In the genomic region with DNA sequence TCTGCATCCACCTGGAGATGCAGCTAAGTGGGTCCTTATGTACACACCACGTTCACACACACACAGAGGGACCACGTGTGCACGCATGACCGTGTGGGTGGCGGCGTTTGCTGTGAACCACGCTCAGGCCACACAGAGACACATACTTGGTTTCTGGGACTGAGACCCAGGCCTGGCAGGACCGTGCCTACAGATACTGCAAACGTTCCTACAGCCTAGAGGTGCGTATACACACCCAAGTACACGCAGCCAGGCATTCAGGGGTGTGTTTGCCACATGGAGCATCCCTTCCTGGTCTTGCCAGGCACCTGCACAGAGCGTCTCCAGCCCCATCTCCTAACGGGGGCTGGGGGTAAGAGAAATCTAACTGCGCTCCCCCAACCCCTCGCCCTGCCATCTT, we compare ENCODE assay signal across 25 cellular contexts. TPM values are rescaled to one million over a fixed set of nuclear protein-coding genes. Genes with fewer than 3 reads are reported as not detected.
"Had no signal": no experiment of that assay in that cellular context is flagged by ENCODE, and none has a peak within 500 bp of the region (broad histone marks: within the 10 kb centered on the region; RNA-seq: fewer than 3 reads in every experiment).

No MANE protein-coding gene starts in this region.

- H3K27ac ChIP-seq: adrenal gland, ascending aorta, cardiac muscle cell, foreskin keratinocyte, left lung, lower lobe of right lung, uterus had no signal

- H3K36me3 ChIP-seq: cardiac muscle cell, uterus had no signal

- H3K27me3 Mint-ChIP-seq: activated naive CD8-positive, alpha-beta T cell treated with anti-CD3 and anti-CD28 coated beads for 36 hours; stimulated activated memory B cell treated with anti-CD40 and anti-IgM and Interleukin-4, amounts not matched to agents 10 μg/mL and 1 μg/mL and 100 μg/mL, for 72 hours; stimulated activated naive CD8-positive, alpha-beta T cell treated with anti-CD3 and anti-CD28 coated beads, Interleukin-15, amount 100 ng/mL, for 72 hours; type B pancreatic cell had no signal

- H3K27me3 ChIP-seq: adrenal gland, ascending aorta, cardiac muscle cell, foreskin keratinocyte, left lung, uterus had no signal

- H3K36me3 Mint-ChIP-seq: activated naive CD8-positive, alpha-beta T cell treated with anti-CD3 and anti-CD28 coated beads for 36 hours; natural killer cell; type B pancreatic cell had no signal

- H3K9me3 Mint-ChIP-seq: activated naive CD4-positive, alpha-beta T cell treated with anti-CD3 and anti-CD28 coated beads for 36 hours; activated naive CD8-positive, alpha-beta T cell treated with anti-CD3 and anti-CD28 coated beads for 36 hours; brain; natural killer cell; stimulated activated memory B cell treated with anti-CD40 and anti-IgM and Interleukin-4, amounts not matched to agents 10 μg/mL and 1 μg/mL and 100 μg/mL, for 72 hours; stimulated activated naive CD8-positive, alpha-beta T cell treated with anti-CD3 and anti-CD28 coated beads, Interleukin-15, amount 100 ng/mL, for 72 hours; T-helper 2 cell treated with Interferon-gamma antibody and Interleukin-4, amounts not matched to agents 5 μg/mL and 100 μg/mL, for 36 hours; type B pancreatic cell had no signal

- H3K4me1 ChIP-seq: adrenal gland, ascending aorta, foreskin keratinocyte, left lung, lower lobe of right lung, uterus had no signal

- H3K4me3 Mint-ChIP-seq: activated naive CD4-positive, alpha-beta T cell treated with anti-CD3 and anti-CD28 coated beads for 36 hours; activated naive CD8-positive, alpha-beta T cell treated with anti-CD3 and anti-CD28 coated beads for 36 hours; brain; natural killer cell; stimulated activated memory B cell treated with anti-CD40 and anti-IgM and Interleukin-4, amounts not matched to agents 10 μg/mL and 1 μg/mL and 100 μg/mL, for 72 hours; stimulated activated naive CD8-positive, alpha-beta T cell treated with anti-CD3 and anti-CD28 coated beads, Interleukin-15, amount 100 ng/mL, for 72 hours; T-helper 2 cell treated with Interferon-gamma antibody and Interleukin-4, amounts not matched to agents 5 μg/mL and 100 μg/mL, for 36 hours; type B pancreatic cell had no signal

- H3K27ac Mint-ChIP-seq: activated naive CD4-positive, alpha-beta T cell treated with anti-CD3 and anti-CD28 coated beads for 36 hours; activated naive CD8-positive, alpha-beta T cell treated with anti-CD3 and anti-CD28 coated beads for 36 hours; natural killer cell; stimulated activated memory B cell treated with anti-CD40 and anti-IgM and Interleukin-4, amounts not matched to agents 10 μg/mL and 1 μg/mL and 100 μg/mL, for 72 hours; stimulated activated naive CD8-positive, alpha-beta T cell treated with anti-CD3 and anti-CD28 coated beads, Interleukin-15, amount 100 ng/mL, for 72 hours; T-helper 2 cell treated with Interferon-gamma antibody and Interleukin-4, amounts not matched to agents 5 μg/mL and 100 μg/mL, for 36 hours; type B pancreatic cell had no signal

- DNase-seq: activated CD4-positive, alpha-beta T cell treated with anti-CD3 and anti-CD28 coated beads for 4 hours; activated CD4-positive, alpha-beta T cell treated with anti-CD3 and anti-CD28 coated beads, Interleukin-2, amount 50 U/mL, for 4 hours; activated CD4-positive, CD25-positive, alpha-beta regulatory T cell; activated effector memory CD4-positive, alpha-beta T cell treated with Interleukin-2 at 50 U/mL for 16 hours; activated naive CD4-positive, alpha-beta T cell treated with anti-CD3 and anti-CD28 coated beads for 36 hours; activated T-cell treated with anti-CD3 and anti-CD28 coated beads for 4 hours; adrenal gland; cerebellar nuclear complex; foreskin keratinocyte; left lung; lower lobe of right lung; natural killer cell; small intestine; stimulated activated CD4-positive, alpha-beta T cell treated with anti-CD3 and anti-CD28 coated beads, Interleukin-4, amount 100 ng/mL, for 24 hours; stimulated activated naive CD8-positive, alpha-beta T cell treated with anti-CD3 and anti-CD28 coated beads, Interleukin-15, amount 100 ng/mL, for 72 hours; uterus had no signal

- H3K9me3 ChIP-seq: adrenal gland, ascending aorta, left lung, lower lobe of right lung, uterus had no signal

- FAIRE-seq: endothelial cell of umbilical vein, small intestine had no signal

- ATAC-seq: foreskin keratinocyte; natural killer cell; sciatic nerve; stimulated activated memory B cell treated with anti-CD40 and anti-IgM and Interleukin-4, amounts not matched to agents 10 μg/mL and 1 μg/mL and 100 μg/mL, for 72 hours had no signal

- H3K4me1 Mint-ChIP-seq: brain; natural killer cell; stimulated activated naive CD8-positive, alpha-beta T cell treated with anti-CD3 and anti-CD28 coated beads, Interleukin-15, amount 100 ng/mL, for 72 hours had no signal

- H3K4me3 ChIP-seq: adrenal gland, ascending aorta, cardiac muscle cell, left lung, lower lobe of right lung, uterus had no signal

RNA-seq across cellular contexts. Expression of a gene that starts 49.0 kb away (rescaled TPM):
- total RNA-seq: natural killer cell had no signal
